In genomic region chr7:2417981-2418481, GRCh38 we compare ENCODE assay signal across 12 cellular contexts. TPM values are rescaled to one million over a fixed set of nuclear protein-coding genes. Genes with fewer than 3 reads are reported as not detected.
DNase-seq lines count a peak whose midpoint lies in the region; ATAC-seq lines count a peak whose summit lies in the region.
"Had no signal": no experiment of that assay in that cellular context is flagged by ENCODE, and none has a peak within 500 bp of the region (broad histone marks: within the 10 kb centered on the region; RNA-seq: fewer than 3 reads in every experiment).

No MANE protein-coding gene starts in this region.

- intact Hi-C loops in Right ventricle myocardium superior (cut with DNase I) = no loop called here

- ATAC-seq in Right ventricle myocardium superior (ENCODE audit: poor library complexity) = peak; percentile 61
- ATAC-seq in stimulated activated naive CD8-positive, alpha-beta T cell treated with anti-CD3 and anti-CD28 coated beads, Interleukin-15, amount 100 ng/mL, for 72 hours = peak; percentile 95
- ATAC-seq in GM21737 (IDR thresholded peaks at IDR 0.05; ENCODE audit: unreplicated experiment) = no peak

- H3K9me3 Mint-ChIP-seq in stimulated activated naive CD8-positive, alpha-beta T cell treated with anti-CD3 and anti-CD28 coated beads, Interleukin-15, amount 100 ng/mL, for 72 hours = no peaks in the 10 kb centered on the region

- H3K4me3 Mint-ChIP-seq in stimulated activated naive CD8-positive, alpha-beta T cell treated with anti-CD3 and anti-CD28 coated beads, Interleukin-15, amount 100 ng/mL, for 72 hours = peak overlapping the region; percentile 32 to 67

- peaks cover 61% of the 10 kb centered on the region for H3K4me1 Mint-ChIP-seq in stimulated activated naive CD8-positive, alpha-beta T cell treated with anti-CD3 and anti-CD28 coated beads, Interleukin-15, amount 100 ng/mL, for 72 hours

- no peaks in the 10 kb centered on the region for H3K27me3 Mint-ChIP-seq in stimulated activated naive CD8-positive, alpha-beta T cell treated with anti-CD3 and anti-CD28 coated beads, Interleukin-15, amount 100 ng/mL, for 72 hours

- DNase-seq in activated naive CD4-positive, alpha-beta T cell treated with Interleukin-2 at 50 U/mL for 16 hours = peak; percentile 70
- DNase-seq in activated naive CD4-positive, alpha-beta T cell (lab: John Stamatoyannopoulos, UW) = no peak
- DNase-seq in activated T-cell treated with anti-CD3 and anti-CD28 coated beads for 48 hours (ENCODE audit: low read depth) = peak; percentile 41
- peak; percentile 63 for DNase-seq in Right ventricle myocardium superior
- peak; percentile 65 to 83 for DNase-seq in stimulated activated naive CD8-positive, alpha-beta T cell treated with anti-CD3 and anti-CD28 coated beads, Interleukin-15, amount 100 ng/mL, for 72 hours
- DNase-seq in SHP77 (lab: John Stamatoyannopoulos, UW) = no peak
- DNase-seq in amygdala (lab: John Stamatoyannopoulos, UW) = no peak
- DNase-seq: NCI-H748 treated with DMSO at 0.1 percent for 48 hours, occipital lobe had no signal

- peak overlapping the region in 1 of 2 donors; percentile 91 for H3K27ac Mint-ChIP-seq in stimulated activated naive CD8-positive, alpha-beta T cell treated with anti-CD3 and anti-CD28 coated beads, Interleukin-15, amount 100 ng/mL, for 72 hours

RNA-seq across cellular contexts. Expression of gene CHST12, which starts 14.6 kb away (rescaled TPM):
- 14.8 TPM for total RNA-seq in Right ventricle myocardium superior

RNA-seq across cellular contexts. Expression of gene GRIFIN, which starts 58.2 kb away (rescaled TPM):
- not detected for total RNA-seq in Right ventricle myocardium superior
- total RNA-seq: glomerular endothelial cell, occipital lobe, upper lobe of left lung had no signal

Comparison
In these comparisons a context has a peak if more than half of its experiments do, and no peak if none do; other contexts are left out.
1. DNase-seq: peak in activated naive CD4-positive, alpha-beta T cell treated with Interleukin-2 at 50 U/mL for 16 hours (single experiment), activated T-cell treated with anti-CD3 and anti-CD28 coated beads for 48 hours (single experiment), Right ventricle myocardium superior (single experiment) and stimulated activated naive CD8-positive, alpha-beta T cell treated with anti-CD3 and anti-CD28 coated beads, Interleukin-15, amount 100 ng/mL, for 72 hours (2 of 2); none in activated naive CD4-positive, alpha-beta T cell (0 of 4), SHP77 (0 of 2) and amygdala (0 of 56).